Comparison of ENCODE assay signal across 15 cellular contexts in genomic region chr14:72630374-72630773, GRCh38.
DNase-seq lines count a peak whose midpoint lies in the region; ATAC-seq, FAIRE-seq and TF ChIP-seq lines count a peak whose summit lies in the region.
"Had no signal": no experiment of that assay in that cellular context is flagged by ENCODE, and none has a peak within 500 bp of the region (broad histone marks: within the 10 kb centered on the region; RNA-seq: fewer than 3 reads in every experiment).

No MANE protein-coding gene starts in this region.

- no peak overlapping the region for H4K5ac ChIP-seq in IMR-90 (ENCODE audit: low read depth, low read length)

- no peak for DNase-seq in IMR-90
- peak; percentile 26 for DNase-seq in coronary artery (ENCODE audit: low spot score)
- DNase-seq in islet precursor cell: peak; percentile 12
- DNase-seq in urothelium cell line (ENCODE audit: low spot score): no peak
- DNase-seq in activated T-helper 2 cell treated with anti-CD3 and anti-CD28 coated beads, Interferon-gamma antibody, Interleukin-2, Interleukin-4, amounts not matched to agents 10 μg/mL and 5 μg/mL and 100 μg/mL, durations not matched to agents 14 hours and 24 hours and 36 hours (ENCODE audit: low spot score): no peak
- DNase-seq: Calu3, DMS79 treated with DMSO at 0.1 percent for 48 hours, GF-D8 had no signal

- H3K14ac ChIP-seq in IMR-90 (replicated peaks; ENCODE audit: low read depth, low read length): no peak overlapping the region

- ATAC-seq in IMR-90 (ENCODE audit: low read depth) (no peak), HG02870 (IDR thresholded peaks at IDR 0.05; ENCODE audit: unreplicated experiment) (no peak), GM19395 (IDR thresholded peaks at IDR 0.05; ENCODE audit: unreplicated experiment) (no peak)
- ATAC-seq: CD8-positive, alpha-beta T cell had no signal

- H2BK15ac ChIP-seq in IMR-90 (ENCODE audit: low read depth, low read length): 0 out of 3 replicates have a peak overlapping the region, but pooled peaks have one; percentile 34

- H3K4me3 Mint-ChIP-seq in activated T-helper 2 cell treated with anti-CD3 and anti-CD28 coated beads, Interferon-gamma antibody, Interleukin-2, Interleukin-4, amounts not matched to agents 10 μg/mL and 5 μg/mL and 100 μg/mL, durations not matched to agents 14 hours and 24 hours and 36 hours (ENCODE audit: low read depth): no peak overlapping the region
- H3K4me3 Mint-ChIP-seq: B cell; CD8-positive, alpha-beta T cell had no signal

- TF ChIP-seq POLR2A in IMR-90 (IDR thresholded peaks at IDR 0.05; ENCODE audit: low read depth, low read length): no peak

- H3K27ac ChIP-seq in IMR-90 (ENCODE audit: insufficient read depth, low read length) (no peak overlapping the region), coronary artery (no peak overlapping the region)
- H3K27ac ChIP-seq: BLaER1 treated with 17β-estradiol and CSF1 and Interleukin-3, amounts not matched to agents 10 nM and 100 nM; HL-60 had no signal

- no peak overlapping the region for H3K18ac ChIP-seq in IMR-90 (ENCODE audit: low read depth, low read length)

- in situ Hi-C loops in IMR-90 (cut with MboI; ENCODE audit: low sequenced_read_pairs): no loop called here

- no peaks in the 10 kb centered on the region for H3K27me3 ChIP-seq in IMR-90 (ENCODE audit: control insufficient read depth, insufficient read depth, low read length)
- H3K27me3 ChIP-seq: BLaER1 treated with 17β-estradiol and CSF1 and Interleukin-3, amounts not matched to agents 10 nM and 100 nM had no signal

- TF ChIP-seq RAD21 in IMR-90 (IDR thresholded peaks at IDR 0.05; ENCODE audit: low read length): no peak

- BruUV-seq in IMR-90 (replicated peaks; lab: Mats Ljungman, UMichigan): no TSS peak

- TF ChIP-seq CTCF in IMR-90 (conservative IDR thresholded peaks at IDR 0.05; ENCODE audit: low read depth, low read length): no peak
- TF ChIP-seq CTCF in coronary artery (IDR thresholded peaks at IDR 0.05): no peak

- H2AK5ac ChIP-seq in IMR-90 (ENCODE audit: low read depth, low read length): peak overlapping the region; percentile 49; the same call in 1 of the 2 replicates

- WGBS in IMR-90 (ENCODE audit: extremely low coverage in 2 of 2, insufficient read length in 1 of 2), 2 experiments: no CpG with 5 or more reads among the region's 4 CpGs

- no peaks in the 10 kb centered on the region for H4K20me1 ChIP-seq in IMR-90 (ENCODE audit: insufficient read depth, low read length)
- H4K20me1 ChIP-seq: BLaER1 treated with 17β-estradiol and CSF1 and Interleukin-3, amounts not matched to agents 10 nM and 100 nM had no signal

- H3K27ac Mint-ChIP-seq in activated T-helper 2 cell treated with anti-CD3 and anti-CD28 coated beads, Interferon-gamma antibody, Interleukin-2, Interleukin-4, amounts not matched to agents 10 μg/mL and 5 μg/mL and 100 μg/mL, durations not matched to agents 14 hours and 24 hours and 36 hours: no peak overlapping the region
- H3K27ac Mint-ChIP-seq: B cell; CD8-positive, alpha-beta T cell had no signal

- H3K9me1 ChIP-seq in IMR-90 (ENCODE audit: insufficient read depth, low read length): peaks cover 4% of the 10 kb centered on the region

- intact Hi-C loops in IMR-90 (cut with micrococcal nuclease): no loop called here
- intact Hi-C loops in activated T-helper 2 cell treated with anti-CD3 and anti-CD28 coated beads, Interferon-gamma antibody, Interleukin-2, Interleukin-4, amounts not matched to agents 10 μg/mL and 5 μg/mL and 100 μg/mL, durations not matched to agents 14 hours and 24 hours and 36 hours (cut with micrococcal nuclease): no loop called here

- no peaks in the 10 kb centered on the region for H3K4me1 Mint-ChIP-seq in activated T-helper 2 cell treated with anti-CD3 and anti-CD28 coated beads, Interferon-gamma antibody, Interleukin-2, Interleukin-4, amounts not matched to agents 10 μg/mL and 5 μg/mL and 100 μg/mL, durations not matched to agents 14 hours and 24 hours and 36 hours (ENCODE audit: low read depth)

- no peaks in the 10 kb centered on the region for H3K36me3 ChIP-seq in IMR-90 (ENCODE audit: control insufficient read depth, insufficient read depth, low read length)
- H3K36me3 ChIP-seq: HAP-1 had no signal

- no peak overlapping the region for H2BK5ac ChIP-seq in IMR-90 (ENCODE audit: low read depth, low read length, poor library complexity, severe bottlenecking)

- no peak overlapping the region for H3K4ac ChIP-seq in IMR-90 (ENCODE audit: low read depth, low read length)

- H2BK20ac ChIP-seq in IMR-90 (ENCODE audit: low read depth, low read length): no peak overlapping the region; the same call in 1 of the 2 replicates

- H2AK9ac ChIP-seq in IMR-90 (replicated peaks; ENCODE audit: low read depth, low read length, poor library complexity): peak overlapping the region; percentile 40

- H3K27me3 Mint-ChIP-seq in activated T-helper 2 cell treated with anti-CD3 and anti-CD28 coated beads, Interferon-gamma antibody, Interleukin-2, Interleukin-4, amounts not matched to agents 10 μg/mL and 5 μg/mL and 100 μg/mL, durations not matched to agents 14 hours and 24 hours and 36 hours (ENCODE audit: low read depth): peaks cover 48% of the 10 kb centered on the region

- dilution Hi-C loops in IMR-90 (cut with HindIII; ENCODE audit: low sequenced_read_pairs, unreplicated experiment): no loop called here

- H3K23ac ChIP-seq in IMR-90 (ENCODE audit: low read depth, low read length): no peak overlapping the region

- H3K4me3 ChIP-seq in IMR-90 (ENCODE audit: insufficient read depth, low read depth, low read length): no peak overlapping the region
- no peak overlapping the region for H3K4me3 ChIP-seq in coronary artery
- H3K4me3 ChIP-seq: BLaER1 treated with 17β-estradiol and CSF1 and Interleukin-3, amounts not matched to agents 10 nM and 100 nM; HAP-1 had no signal

- H3K9me3 Mint-ChIP-seq in activated T-helper 2 cell treated with anti-CD3 and anti-CD28 coated beads, Interferon-gamma antibody, Interleukin-2, Interleukin-4, amounts not matched to agents 10 μg/mL and 5 μg/mL and 100 μg/mL, durations not matched to agents 14 hours and 24 hours and 36 hours: peaks cover 11% of the 10 kb centered on the region

- H4K91ac ChIP-seq in IMR-90 (ENCODE audit: insufficient read depth, low read depth, low read length): peak overlapping the region; percentile 19; the same call in 1 of the 2 replicates

- 0 out of 2 replicates have a peak, but pooled peaks cover 2% of the 10 kb centered on the region for H3K9me3 ChIP-seq in IMR-90 (ENCODE audit: control insufficient read depth, insufficient read depth, low read length)
- H3K9me3 ChIP-seq: HAP-1 had no signal

- no peak overlapping the region for H3K9ac ChIP-seq in IMR-90 (ENCODE audit: low read depth, low read length)
- H3K9ac ChIP-seq: BLaER1 treated with 17β-estradiol and CSF1 and Interleukin-3, amounts not matched to agents 10 nM and 100 nM had no signal

- peak overlapping the region; percentile 52 for H2BK120ac ChIP-seq in IMR-90 (ENCODE audit: low read depth, low read length)

- POLR2A ChIA-PET in IMR-90 (lab: Charles Lee; ENCODE audit: unreplicated experiment): no interaction called here

- H3K56ac ChIP-seq in IMR-90 (ENCODE audit: extremely low read depth, insufficient read depth, low read length): no peak overlapping the region

- no peak overlapping the region for H2AFZ ChIP-seq in IMR-90 (replicated peaks; ENCODE audit: low read length, poor library complexity)

- H3K79me1 ChIP-seq in IMR-90 (ENCODE audit: low read depth in 1 of 2, low read length in 2 of 2): peaks cover 0 to 5% of the 10 kb centered on the region in 2 experiments; a peak in 2 of 4 replicates

- no peaks in the 10 kb centered on the region for H3K36me3 Mint-ChIP-seq in activated T-helper 2 cell treated with anti-CD3 and anti-CD28 coated beads, Interferon-gamma antibody, Interleukin-2, Interleukin-4, amounts not matched to agents 10 μg/mL and 5 μg/mL and 100 μg/mL, durations not matched to agents 14 hours and 24 hours and 36 hours (ENCODE audit: low read depth)
- H3K36me3 Mint-ChIP-seq: CD8-positive, alpha-beta T cell had no signal

- H4K8ac ChIP-seq in IMR-90 (ENCODE audit: low read depth in 2 of 2, low read length in 2 of 2): no peak overlapping the region

- CTCF ChIA-PET in IMR-90 (lab: Yijun Ruan, JAX): no interaction called here

- H3K4me1 ChIP-seq in IMR-90 (ENCODE audit: control insufficient read depth, insufficient read depth, low read length): peaks cover 10% of the 10 kb centered on the region
- H3K4me1 ChIP-seq: BLaER1 treated with 17β-estradiol and CSF1 and Interleukin-3, amounts not matched to agents 10 nM and 100 nM; HAP-1 had no signal

- no peak overlapping the region for H3K4me2 ChIP-seq in IMR-90 (ENCODE audit: low read depth, low read length)
- H3K4me2 ChIP-seq: BLaER1 treated with 17β-estradiol and CSF1 and Interleukin-3, amounts not matched to agents 10 nM and 100 nM had no signal

- FAIRE-seq in urothelium cell line (lab: Jason Lieb, UNC): peak; percentile 77

TF ChIP-seq in IMR-90, 13 proteins besides CTCF, POLR2A, EP300 and RAD21:
- TF ChIP-seq CHD1 (IDR thresholded peaks at IDR 0.05; ENCODE audit: low read depth, low read length) (no peak), CEBPB (IDR thresholded peaks at IDR 0.05; ENCODE audit: low read depth, low read length) (no peak)

Comparison
In these comparisons a context has a peak if more than half of its experiments do, and no peak if none do; other contexts are left out.
1. DNase-seq: peak in coronary artery (single experiment) and islet precursor cell (single experiment); none in IMR-90 (single experiment), urothelium cell line (single experiment) and activated T-helper 2 cell treated with anti-CD3 and anti-CD28 coated beads, Interferon-gamma antibody, Interleukin-2, Interleukin-4, amounts not matched to agents 10 μg/mL and 5 μg/mL and 100 μg/mL, durations not matched to agents 14 hours and 24 hours and 36 hours (single experiment).